In the genomic region with DNA sequence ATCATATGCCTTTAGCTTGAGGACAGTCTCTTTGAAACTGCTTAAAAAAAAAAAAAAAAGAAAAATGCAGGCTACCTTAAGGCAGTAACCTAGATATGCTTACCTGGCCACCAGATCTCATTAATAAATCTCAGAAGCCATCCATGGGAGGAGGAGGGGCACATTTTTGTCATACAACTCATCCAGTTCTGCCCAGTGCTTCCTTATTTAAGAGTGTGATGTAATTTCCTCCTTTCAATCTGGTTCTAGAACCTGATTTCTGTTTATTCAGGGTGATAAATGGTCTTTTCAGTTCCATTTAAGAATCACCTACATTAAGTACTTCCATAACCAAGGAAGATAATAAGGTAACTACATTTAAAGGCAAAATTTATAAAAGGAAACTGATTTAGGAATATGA, we compare ENCODE assay signal across 11 cellular contexts. TPM values are rescaled to one million over a fixed set of nuclear protein-coding genes. Genes with fewer than 3 reads are reported as not detected.
DNase-seq lines count a peak whose midpoint lies in the region; ATAC-seq and TF ChIP-seq lines count a peak whose summit lies in the region.
"Had no signal": no experiment of that assay in that cellular context is flagged by ENCODE, and none has a peak within 500 bp of the region (broad histone marks: within the 10 kb centered on the region; RNA-seq: fewer than 3 reads in every experiment).

No MANE protein-coding gene starts in this region.

- CTCF ChIA-PET in PC-9 (lab: Charles Lee): no interaction called here

- H3K36me3 ChIP-seq in PC-9 (ENCODE audit: low read depth): peaks cover 72% of the 10 kb centered on the region
- H3K36me3 ChIP-seq in esophagus squamous epithelium: no peaks in the 10 kb centered on the region
- H3K36me3 ChIP-seq in trophoblast cell (ENCODE audit: control insufficient read depth in 1 of 2, insufficient read depth in 2 of 2, low read length in 2 of 2): peaks cover 2 to 4% of the 10 kb centered on the region in 2 experiments

- POLR2A ChIA-PET in PC-9 (lab: Charles Lee; ENCODE audit: unreplicated experiment): interaction anchor here (0.6 to 0.8 kb wide), 3 partner anchors 20 to 219 kb away, joined by 4 to 37 read pairs (median 8); no protein-coding TSS in a partner anchor

- TF ChIP-seq POLR2A in esophagus squamous epithelium (IDR thresholded peaks at IDR 0.05): no peak

- H3K18ac ChIP-seq in trophoblast cell (ENCODE audit: low read length): no peak overlapping the region

- no TSS peak for BruUV-seq in PC-9 (replicated peaks; lab: Mats Ljungman, UMichigan)

- no peak overlapping the region for H2AK5ac ChIP-seq in trophoblast cell (ENCODE audit: low read length)

- H3K4me2 ChIP-seq in PC-9 (peak overlapping the region; percentile 91), trophoblast cell (ENCODE audit: low read length) (peak overlapping the region; percentile 29)

- no peak overlapping the region for H3K4ac ChIP-seq in trophoblast cell (ENCODE audit: low read depth, low read length)

- H2BK5ac ChIP-seq in trophoblast cell (ENCODE audit: low read depth, low read length, poor library complexity): no peak overlapping the region

- DNase-seq in ELR (ENCODE audit: low read depth): peak; percentile 79
- peak; percentile 74 to 95 for DNase-seq in PC-9
- no peak for DNase-seq in esophagus squamous epithelium (lab: John Stamatoyannopoulos, UW)
- DNase-seq in trophoblast cell: peak; percentile 52 to 68
- no peak for DNase-seq in ureter (ENCODE audit: low spot score)
- DNase-seq in NCI-H1694 treated with DMSO at 0.1 percent for 48 hours (lab: John Stamatoyannopoulos, UW): no peak
- no peak for DNase-seq in AG20443 (ENCODE audit: low spot score)
- DNase-seq: activated T-cell treated with anti-CD3 and anti-CD28 coated beads for 4 hours; NCI-H774; stimulated activated CD4-positive, alpha-beta T cell treated with anti-CD3 and anti-CD28 coated beads, Interleukin-4, amount 100 ng/mL, for 24 hours had no signal

- peaks cover 96% of the 10 kb centered on the region for H4K20me1 ChIP-seq in PC-9 (ENCODE audit: insufficient read depth)

- intact Hi-C loops in PC-9 (cut with micrococcal nuclease; ENCODE audit: unreplicated experiment): no loop called here
- intact Hi-C loops in esophagus squamous epithelium (cut with DNase I): no loop called here

- TF ChIP-seq CTCF in PC-9 (conservative IDR thresholded peaks at IDR 0.05): no peak
- no peak for TF ChIP-seq CTCF in esophagus squamous epithelium (IDR thresholded peaks at IDR 0.05)

- peaks cover 100% of the 10 kb centered on the region for H3K79me2 ChIP-seq in PC-9 (ENCODE audit: low read depth)
- H3K79me2 ChIP-seq in trophoblast cell (ENCODE audit: control insufficient read depth, insufficient read depth, low read length, poor library complexity): peaks cover 13% of the 10 kb centered on the region

- H3K9ac ChIP-seq in trophoblast cell (ENCODE audit: low read length): no peak overlapping the region

- H3K4me3 ChIP-seq in PC-9: peak overlapping the region; percentile 91
- no peak overlapping the region for H3K4me3 ChIP-seq in esophagus squamous epithelium
- no peak overlapping the region for H3K4me3 ChIP-seq in trophoblast cell (ENCODE audit: low read depth, low read length)

- H3K4me1 ChIP-seq in PC-9 (replicated peaks; ENCODE audit: insufficient read depth) (peaks cover 54% of the 10 kb centered on the region), esophagus squamous epithelium (peaks cover 49 to 100% (median 58%) of the 10 kb centered on the region in 3 donors), trophoblast cell (ENCODE audit: control insufficient read depth in 1 of 2, insufficient read depth in 2 of 2, low read length in 2 of 2) (peaks cover 9 to 18% of the 10 kb centered on the region in 2 experiments)

- H3K27ac ChIP-seq in PC-9 (peak overlapping the region; percentile 90), esophagus squamous epithelium (peak overlapping the region in 3 of 4 donors; percentile 54 to 94 (median 73)), trophoblast cell (ENCODE audit: low read depth, low read length) (peak overlapping the region; percentile 71)

- no peaks in the 10 kb centered on the region for H3K9me3 ChIP-seq in PC-9 (ENCODE audit: insufficient read depth, low read depth)
- no peaks in the 10 kb centered on the region for H3K9me3 ChIP-seq in esophagus squamous epithelium
- H3K9me3 ChIP-seq in trophoblast cell (ENCODE audit: insufficient read depth, low read depth, low read length): no peaks in the 10 kb centered on the region

- H2BK120ac ChIP-seq in trophoblast cell (ENCODE audit: insufficient read depth, low read length, poor library complexity): no peak overlapping the region

- ATAC-seq in HG03520 (IDR thresholded peaks at IDR 0.05; ENCODE audit: unreplicated experiment): no peak

- H4K12ac ChIP-seq in trophoblast cell (ENCODE audit: low read depth, low read length): no peak overlapping the region

- H2BK12ac ChIP-seq in trophoblast cell (ENCODE audit: low read length): no peak overlapping the region

- H3K27me3 ChIP-seq in PC-9 (ENCODE audit: insufficient read depth, low read depth): no peaks in the 10 kb centered on the region
- H3K27me3 ChIP-seq in esophagus squamous epithelium: no peaks in the 10 kb centered on the region
- H3K27me3 ChIP-seq in trophoblast cell (ENCODE audit: insufficient read depth, low read length): no peaks in the 10 kb centered on the region

- no peak overlapping the region for H4K91ac ChIP-seq in trophoblast cell (ENCODE audit: low read depth, low read length)

- no peak overlapping the region for H4K8ac ChIP-seq in trophoblast cell (ENCODE audit: low read depth, low read length)

- H3F3A ChIP-seq in PC-9 (ENCODE audit: insufficient read depth, low read depth): peaks cover 94% of the 10 kb centered on the region

- H3K14ac ChIP-seq in trophoblast cell (ENCODE audit: low read length): no peak overlapping the region

- no peak overlapping the region for H3K23ac ChIP-seq in trophoblast cell (ENCODE audit: low read length)

- no peaks in the 10 kb centered on the region for H3K9me2 ChIP-seq in PC-9 (ENCODE audit: insufficient read depth)

- peaks cover 15% of the 10 kb centered on the region for H3K79me1 ChIP-seq in trophoblast cell (ENCODE audit: low read length)

- H2AFZ ChIP-seq in PC-9 (no peak overlapping the region), trophoblast cell (ENCODE audit: insufficient read depth, low read length, poor library complexity) (no peak overlapping the region)

RNA-seq across cellular contexts. Expression of a gene that starts 6.1 kb away (rescaled TPM):
- total RNA-seq in PC-9 (2021): 44.9 and 47.8 TPM in 2 replicates
- 10 to 100 TPM; 23.3 to 95.9 (median 49.3) TPM for total RNA-seq in esophagus squamous epithelium
- 267 and 277 TPM in 2 replicates for polyA plus RNA-seq in trophoblast cell (2013)
- 62.3 TPM for total RNA-seq in ureter

RNA-seq across cellular contexts. Expression of a gene that starts 58.5 kb away (rescaled TPM):
- 242 and 291 TPM in 2 replicates for total RNA-seq in PC-9 (2021)
- 100 to 1,000 TPM in 3 of 4 donors, 10 to 100 TPM in 1; 93.9 to 156 (median 129) TPM for total RNA-seq in esophagus squamous epithelium
- polyA plus RNA-seq in trophoblast cell (2013): 191 and 200 TPM in 2 replicates
- 271 TPM for total RNA-seq in ureter

Comparison
In these comparisons a context has a peak if more than half of its experiments do, and no peak if none do; other contexts are left out.
1. DNase-seq: peak in ELR (single experiment), PC-9 (2 of 2) and trophoblast cell (2 of 2); none in esophagus squamous epithelium (single experiment), ureter (single experiment), NCI-H1694 treated with DMSO at 0.1 percent for 48 hours (single experiment) and AG20443 (single experiment).
2. Peak in every context shown above with its lines, with median percentiles within 50 percentile points of each other: H3K27ac ChIP-seq.